1 cellular context compared by ENCODE assay signal in the genomic region with DNA sequence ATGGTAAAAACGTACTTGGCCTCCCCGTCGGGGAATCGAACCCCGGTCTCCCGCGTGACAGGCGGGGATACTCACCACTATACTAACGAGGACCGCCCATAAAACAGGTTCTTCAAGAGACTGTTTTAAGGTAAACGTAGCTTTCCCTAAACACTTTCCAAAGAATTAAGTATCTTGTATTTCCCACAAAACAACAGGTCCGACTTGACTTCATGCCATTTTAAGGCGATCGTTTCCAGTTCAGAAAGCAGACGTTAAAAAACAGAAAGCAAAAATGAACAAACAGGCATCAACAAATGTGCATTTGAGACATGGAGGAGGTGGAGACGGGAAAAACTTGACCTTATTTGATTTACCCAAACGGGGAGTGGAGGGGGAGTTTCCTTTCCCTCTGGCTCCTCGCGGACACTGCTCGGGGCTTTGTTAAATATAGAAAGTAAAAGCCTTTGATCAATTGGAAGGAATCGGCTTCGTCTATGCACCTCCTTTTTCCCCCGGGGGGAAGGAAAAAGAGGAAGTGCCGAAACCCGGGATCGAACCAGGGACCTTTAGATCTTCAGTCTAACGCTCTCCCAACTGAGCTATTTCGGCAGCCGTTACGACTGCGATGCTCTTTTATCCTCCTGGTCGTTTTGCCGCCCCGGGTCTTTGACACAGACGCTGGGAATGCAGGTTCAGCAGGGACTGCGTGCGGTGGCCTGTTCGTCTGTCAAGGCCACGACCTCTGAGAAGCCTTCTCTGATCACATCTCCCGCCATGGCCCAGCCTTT.
A peak's percentile ranks its signal among the peaks of the same experiment; 100 is the strongest.
TF ChIP-seq lines count a peak whose summit lies in the region.

No MANE protein-coding gene starts in this region.

TF ChIP-seq in K562, 482 proteins besides CTCF, POLR2A, EP300 and RAD21 (continued from another document and continues in another):
- TF ChIP-seq, protein P1, sequence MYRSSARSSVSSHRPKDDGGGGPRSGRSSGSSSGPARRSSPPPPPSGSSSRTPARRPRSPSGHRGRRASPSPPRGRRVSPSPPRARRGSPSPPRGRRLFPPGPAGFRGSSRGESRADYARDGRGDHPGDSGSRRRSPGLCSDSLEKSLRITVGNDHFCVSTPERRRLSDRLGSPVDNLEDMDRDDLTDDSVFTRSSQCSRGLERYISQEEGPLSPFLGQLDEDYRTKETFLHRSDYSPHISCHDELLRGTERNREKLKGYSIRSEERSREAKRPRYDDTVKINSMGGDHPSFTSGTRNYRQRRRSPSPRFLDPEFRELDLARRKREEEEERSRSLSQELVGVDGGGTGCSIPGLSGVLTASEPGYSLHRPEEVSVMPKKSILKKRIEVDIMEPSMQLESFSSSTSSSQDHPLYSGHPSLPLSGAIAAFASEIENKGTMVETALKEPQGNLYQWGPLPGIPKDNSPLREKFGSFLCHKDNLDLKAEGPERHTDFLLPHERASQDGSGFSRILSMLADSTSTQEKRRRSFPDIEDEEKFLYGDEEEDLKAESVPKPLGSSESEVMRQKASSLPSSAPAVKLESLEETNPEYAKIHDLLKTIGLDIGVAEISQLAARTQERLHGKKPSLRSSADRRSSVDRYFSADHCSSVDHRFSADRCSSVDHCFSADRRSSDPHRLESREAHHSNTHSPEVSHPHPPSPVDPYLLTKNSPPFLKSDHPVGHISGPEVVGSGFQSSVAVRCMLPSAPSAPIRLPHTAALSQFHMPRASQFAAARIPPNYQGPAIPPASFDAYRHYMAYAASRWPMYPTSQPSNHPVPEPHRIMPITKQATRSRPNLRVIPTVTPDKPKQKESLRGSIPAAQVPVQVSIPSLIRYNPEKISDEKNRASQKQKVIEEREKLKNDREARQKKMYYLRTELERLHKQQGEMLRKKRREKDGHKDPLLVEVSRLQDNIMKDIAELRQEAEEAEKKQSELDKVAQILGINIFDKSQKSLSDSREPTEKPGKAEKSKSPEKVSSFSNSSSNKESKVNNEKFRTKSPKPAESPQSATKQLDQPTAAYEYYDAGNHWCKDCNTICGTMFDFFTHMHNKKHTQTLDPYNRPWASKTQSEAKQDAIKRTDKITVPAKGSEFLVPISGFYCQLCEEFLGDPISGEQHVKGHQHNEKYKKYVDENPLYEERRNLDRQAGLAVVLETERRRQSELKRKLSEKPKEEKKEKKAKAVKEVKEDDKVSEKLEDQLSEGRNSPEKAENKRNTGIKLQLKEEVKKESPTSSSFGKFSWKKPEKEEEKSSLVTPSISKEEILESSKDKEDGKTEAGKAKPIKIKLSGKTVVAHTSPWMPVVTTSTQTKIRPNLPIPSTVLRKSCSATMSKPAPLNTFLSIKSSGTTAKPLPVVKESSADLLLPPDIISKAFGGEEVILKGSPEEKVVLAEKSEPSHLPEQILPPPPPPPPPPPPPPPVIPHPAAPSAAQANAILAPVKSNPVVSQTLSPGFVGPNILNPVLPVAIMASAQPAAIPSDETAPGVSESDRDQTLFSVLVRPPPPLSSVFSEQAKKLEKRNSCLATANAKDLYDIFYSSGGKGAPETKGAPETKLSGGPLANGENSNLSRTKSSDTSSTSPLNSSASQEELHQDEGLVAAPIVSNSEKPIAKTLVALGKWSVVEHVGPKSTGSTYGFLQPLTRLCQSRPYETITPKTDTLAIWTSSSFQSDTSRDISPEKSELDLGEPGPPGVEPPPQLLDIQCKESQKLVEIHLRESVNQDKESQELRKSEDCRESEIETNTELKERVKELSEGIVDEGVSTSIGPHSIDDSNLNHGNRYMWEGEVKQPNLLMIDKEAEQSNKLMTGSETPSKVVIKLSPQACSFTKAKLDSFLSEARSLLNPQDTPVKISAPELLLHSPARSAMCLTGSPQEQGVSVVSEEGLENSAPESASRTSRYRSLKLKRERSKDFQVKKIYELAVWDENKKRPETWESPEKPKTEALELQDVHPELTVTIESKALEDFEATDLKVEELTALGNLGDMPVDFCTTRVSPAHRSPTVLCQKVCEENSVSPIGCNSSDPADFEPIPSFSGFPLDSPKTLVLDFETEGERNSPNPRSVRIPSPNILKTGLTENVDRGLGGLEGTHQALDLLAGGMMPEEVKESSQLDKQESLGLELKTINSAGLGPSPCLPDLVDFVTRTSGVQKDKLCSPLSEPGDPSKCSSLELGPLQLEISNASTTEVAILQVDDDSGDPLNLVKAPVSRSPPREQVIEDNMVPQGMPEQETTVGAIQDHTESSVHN (IDR thresholded peaks at IDR 0.05; ENCODE audit: borderline replicate concordance in 1 of 2, low read depth in 1 of 2): no peak
- TF ChIP-seq NBN (IDR thresholded peaks at IDR 0.05; ENCODE audit: low read depth): no peak; the same call in 1 of the 2 replicates
- no peak for TF ChIP-seq ZNF316 (IDR thresholded peaks at IDR 0.05)
- TF ChIP-seq DMBX1 (CRISPR knock-in tag; IDR thresholded peaks at IDR 0.05; ENCODE audit: borderline replicate concordance): peak; percentile 11; the same call in 1 of the 2 replicates
- no peak for TF ChIP-seq SETDB1 (IDR thresholded peaks at IDR 0.05; ENCODE audit: low read length)
- TF ChIP-seq, protein P2, sequence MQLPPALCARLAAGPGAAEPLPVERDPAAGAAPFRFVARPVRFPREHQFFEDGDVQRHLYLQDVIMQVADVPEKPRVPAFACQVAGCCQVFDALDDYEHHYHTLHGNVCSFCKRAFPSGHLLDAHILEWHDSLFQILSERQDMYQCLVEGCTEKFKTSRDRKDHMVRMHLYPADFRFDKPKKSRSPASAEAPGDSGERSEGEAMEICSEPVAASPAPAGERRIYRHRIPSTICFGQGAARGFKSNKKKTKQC (CRISPR knock-in tag; IDR thresholded peaks at IDR 0.05): 0 out of 2 replicates have a peak, but pooled peaks have one; percentile 44
- no peak for TF ChIP-seq ARHGAP35 (IDR thresholded peaks at IDR 0.05; ENCODE audit: partially characterized antibody)
- TF ChIP-seq, protein P3, sequence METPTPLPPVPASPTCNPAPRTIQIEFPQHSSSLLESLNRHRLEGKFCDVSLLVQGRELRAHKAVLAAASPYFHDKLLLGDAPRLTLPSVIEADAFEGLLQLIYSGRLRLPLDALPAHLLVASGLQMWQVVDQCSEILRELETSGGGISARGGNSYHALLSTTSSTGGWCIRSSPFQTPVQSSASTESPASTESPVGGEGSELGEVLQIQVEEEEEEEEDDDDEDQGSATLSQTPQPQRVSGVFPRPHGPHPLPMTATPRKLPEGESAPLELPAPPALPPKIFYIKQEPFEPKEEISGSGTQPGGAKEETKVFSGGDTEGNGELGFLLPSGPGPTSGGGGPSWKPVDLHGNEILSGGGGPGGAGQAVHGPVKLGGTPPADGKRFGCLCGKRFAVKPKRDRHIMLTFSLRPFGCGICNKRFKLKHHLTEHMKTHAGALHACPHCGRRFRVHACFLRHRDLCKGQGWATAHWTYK (CRISPR knock-in tag; IDR thresholded peaks at IDR 0.05): no peak
- peak; percentile 43; the same call in 1 of the 2 replicates for TF ChIP-seq TRIM28 (IDR thresholded peaks at IDR 0.05)
- TF ChIP-seq, protein P4, sequence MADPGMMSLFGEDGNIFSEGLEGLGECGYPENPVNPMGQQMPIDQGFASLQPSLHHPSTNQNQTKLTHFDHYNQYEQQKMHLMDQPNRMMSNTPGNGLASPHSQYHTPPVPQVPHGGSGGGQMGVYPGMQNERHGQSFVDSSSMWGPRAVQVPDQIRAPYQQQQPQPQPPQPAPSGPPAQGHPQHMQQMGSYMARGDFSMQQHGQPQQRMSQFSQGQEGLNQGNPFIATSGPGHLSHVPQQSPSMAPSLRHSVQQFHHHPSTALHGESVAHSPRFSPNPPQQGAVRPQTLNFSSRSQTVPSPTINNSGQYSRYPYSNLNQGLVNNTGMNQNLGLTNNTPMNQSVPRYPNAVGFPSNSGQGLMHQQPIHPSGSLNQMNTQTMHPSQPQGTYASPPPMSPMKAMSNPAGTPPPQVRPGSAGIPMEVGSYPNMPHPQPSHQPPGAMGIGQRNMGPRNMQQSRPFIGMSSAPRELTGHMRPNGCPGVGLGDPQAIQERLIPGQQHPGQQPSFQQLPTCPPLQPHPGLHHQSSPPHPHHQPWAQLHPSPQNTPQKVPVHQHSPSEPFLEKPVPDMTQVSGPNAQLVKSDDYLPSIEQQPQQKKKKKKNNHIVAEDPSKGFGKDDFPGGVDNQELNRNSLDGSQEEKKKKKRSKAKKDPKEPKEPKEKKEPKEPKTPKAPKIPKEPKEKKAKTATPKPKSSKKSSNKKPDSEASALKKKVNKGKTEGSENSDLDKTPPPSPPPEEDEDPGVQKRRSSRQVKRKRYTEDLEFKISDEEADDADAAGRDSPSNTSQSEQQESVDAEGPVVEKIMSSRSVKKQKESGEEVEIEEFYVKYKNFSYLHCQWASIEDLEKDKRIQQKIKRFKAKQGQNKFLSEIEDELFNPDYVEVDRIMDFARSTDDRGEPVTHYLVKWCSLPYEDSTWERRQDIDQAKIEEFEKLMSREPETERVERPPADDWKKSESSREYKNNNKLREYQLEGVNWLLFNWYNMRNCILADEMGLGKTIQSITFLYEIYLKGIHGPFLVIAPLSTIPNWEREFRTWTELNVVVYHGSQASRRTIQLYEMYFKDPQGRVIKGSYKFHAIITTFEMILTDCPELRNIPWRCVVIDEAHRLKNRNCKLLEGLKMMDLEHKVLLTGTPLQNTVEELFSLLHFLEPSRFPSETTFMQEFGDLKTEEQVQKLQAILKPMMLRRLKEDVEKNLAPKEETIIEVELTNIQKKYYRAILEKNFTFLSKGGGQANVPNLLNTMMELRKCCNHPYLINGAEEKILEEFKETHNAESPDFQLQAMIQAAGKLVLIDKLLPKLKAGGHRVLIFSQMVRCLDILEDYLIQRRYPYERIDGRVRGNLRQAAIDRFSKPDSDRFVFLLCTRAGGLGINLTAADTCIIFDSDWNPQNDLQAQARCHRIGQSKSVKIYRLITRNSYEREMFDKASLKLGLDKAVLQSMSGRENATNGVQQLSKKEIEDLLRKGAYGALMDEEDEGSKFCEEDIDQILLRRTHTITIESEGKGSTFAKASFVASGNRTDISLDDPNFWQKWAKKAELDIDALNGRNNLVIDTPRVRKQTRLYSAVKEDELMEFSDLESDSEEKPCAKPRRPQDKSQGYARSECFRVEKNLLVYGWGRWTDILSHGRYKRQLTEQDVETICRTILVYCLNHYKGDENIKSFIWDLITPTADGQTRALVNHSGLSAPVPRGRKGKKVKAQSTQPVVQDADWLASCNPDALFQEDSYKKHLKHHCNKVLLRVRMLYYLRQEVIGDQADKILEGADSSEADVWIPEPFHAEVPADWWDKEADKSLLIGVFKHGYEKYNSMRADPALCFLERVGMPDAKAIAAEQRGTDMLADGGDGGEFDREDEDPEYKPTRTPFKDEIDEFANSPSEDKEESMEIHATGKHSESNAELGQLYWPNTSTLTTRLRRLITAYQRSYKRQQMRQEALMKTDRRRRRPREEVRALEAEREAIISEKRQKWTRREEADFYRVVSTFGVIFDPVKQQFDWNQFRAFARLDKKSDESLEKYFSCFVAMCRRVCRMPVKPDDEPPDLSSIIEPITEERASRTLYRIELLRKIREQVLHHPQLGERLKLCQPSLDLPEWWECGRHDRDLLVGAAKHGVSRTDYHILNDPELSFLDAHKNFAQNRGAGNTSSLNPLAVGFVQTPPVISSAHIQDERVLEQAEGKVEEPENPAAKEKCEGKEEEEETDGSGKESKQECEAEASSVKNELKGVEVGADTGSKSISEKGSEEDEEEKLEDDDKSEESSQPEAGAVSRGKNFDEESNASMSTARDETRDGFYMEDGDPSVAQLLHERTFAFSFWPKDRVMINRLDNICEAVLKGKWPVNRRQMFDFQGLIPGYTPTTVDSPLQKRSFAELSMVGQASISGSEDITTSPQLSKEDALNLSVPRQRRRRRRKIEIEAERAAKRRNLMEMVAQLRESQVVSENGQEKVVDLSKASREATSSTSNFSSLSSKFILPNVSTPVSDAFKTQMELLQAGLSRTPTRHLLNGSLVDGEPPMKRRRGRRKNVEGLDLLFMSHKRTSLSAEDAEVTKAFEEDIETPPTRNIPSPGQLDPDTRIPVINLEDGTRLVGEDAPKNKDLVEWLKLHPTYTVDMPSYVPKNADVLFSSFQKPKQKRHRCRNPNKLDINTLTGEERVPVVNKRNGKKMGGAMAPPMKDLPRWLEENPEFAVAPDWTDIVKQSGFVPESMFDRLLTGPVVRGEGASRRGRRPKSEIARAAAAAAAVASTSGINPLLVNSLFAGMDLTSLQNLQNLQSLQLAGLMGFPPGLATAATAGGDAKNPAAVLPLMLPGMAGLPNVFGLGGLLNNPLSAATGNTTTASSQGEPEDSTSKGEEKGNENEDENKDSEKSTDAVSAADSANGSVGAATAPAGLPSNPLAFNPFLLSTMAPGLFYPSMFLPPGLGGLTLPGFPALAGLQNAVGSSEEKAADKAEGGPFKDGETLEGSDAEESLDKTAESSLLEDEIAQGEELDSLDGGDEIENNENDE (IDR thresholded peaks at IDR 0.05; ENCODE audit: low read depth, low read length): no peak
- TF ChIP-seq LARP7 (IDR thresholded peaks at IDR 0.05): no peak
- no peak for TF ChIP-seq FOXP1 (CRISPR knock-in tag; IDR thresholded peaks at IDR 0.05)
- TF ChIP-seq, protein P5, sequence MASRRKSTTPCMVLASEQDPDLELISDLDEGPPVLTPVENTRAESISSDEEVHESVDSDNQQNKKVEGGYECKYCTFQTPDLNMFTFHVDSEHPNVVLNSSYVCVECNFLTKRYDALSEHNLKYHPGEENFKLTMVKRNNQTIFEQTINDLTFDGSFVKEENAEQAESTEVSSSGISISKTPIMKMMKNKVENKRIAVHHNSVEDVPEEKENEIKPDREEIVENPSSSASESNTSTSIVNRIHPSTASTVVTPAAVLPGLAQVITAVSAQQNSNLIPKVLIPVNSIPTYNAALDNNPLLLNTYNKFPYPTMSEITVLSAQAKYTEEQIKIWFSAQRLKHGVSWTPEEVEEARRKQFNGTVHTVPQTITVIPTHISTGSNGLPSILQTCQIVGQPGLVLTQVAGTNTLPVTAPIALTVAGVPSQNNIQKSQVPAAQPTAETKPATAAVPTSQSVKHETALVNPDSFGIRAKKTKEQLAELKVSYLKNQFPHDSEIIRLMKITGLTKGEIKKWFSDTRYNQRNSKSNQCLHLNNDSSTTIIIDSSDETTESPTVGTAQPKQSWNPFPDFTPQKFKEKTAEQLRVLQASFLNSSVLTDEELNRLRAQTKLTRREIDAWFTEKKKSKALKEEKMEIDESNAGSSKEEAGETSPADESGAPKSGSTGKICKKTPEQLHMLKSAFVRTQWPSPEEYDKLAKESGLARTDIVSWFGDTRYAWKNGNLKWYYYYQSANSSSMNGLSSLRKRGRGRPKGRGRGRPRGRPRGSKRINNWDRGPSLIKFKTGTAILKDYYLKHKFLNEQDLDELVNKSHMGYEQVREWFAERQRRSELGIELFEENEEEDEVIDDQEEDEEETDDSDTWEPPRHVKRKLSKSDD (conservative IDR thresholded peaks at IDR 0.05; ENCODE audit: low read length): no peak
- no peak for TF ChIP-seq ERF (CRISPR knock-in tag; IDR thresholded peaks at IDR 0.05)
- TF ChIP-seq MTA2 (IDR thresholded peaks at IDR 0.05; ENCODE audit: low read depth): no peak
- TF ChIP-seq FOXA3 (CRISPR knock-in tag; conservative IDR thresholded peaks at IDR 0.05 in 1 of 2, IDR thresholded peaks at IDR 0.05 in 1 of 2): no peak
- TF ChIP-seq, protein P6, sequence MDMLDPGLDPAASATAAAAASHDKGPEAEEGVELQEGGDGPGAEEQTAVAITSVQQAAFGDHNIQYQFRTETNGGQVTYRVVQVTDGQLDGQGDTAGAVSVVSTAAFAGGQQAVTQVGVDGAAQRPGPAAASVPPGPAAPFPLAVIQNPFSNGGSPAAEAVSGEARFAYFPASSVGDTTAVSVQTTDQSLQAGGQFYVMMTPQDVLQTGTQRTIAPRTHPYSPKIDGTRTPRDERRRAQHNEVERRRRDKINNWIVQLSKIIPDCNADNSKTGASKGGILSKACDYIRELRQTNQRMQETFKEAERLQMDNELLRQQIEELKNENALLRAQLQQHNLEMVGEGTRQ (CRISPR knock-in tag; IDR thresholded peaks at IDR 0.05): no peak
